ENCODE assay signal across 21 cellular contexts in genomic region chr4:183163135-183163534, GRCh38.
DNase-seq lines count a peak whose midpoint lies in the region; ATAC-seq, FAIRE-seq and TF ChIP-seq lines count a peak whose summit lies in the region.
"Had no signal": no experiment of that assay in that cellular context is flagged by ENCODE, and none has a peak within 500 bp of the region (broad histone marks: within the 10 kb centered on the region; RNA-seq: fewer than 3 reads in every experiment).

No MANE protein-coding gene starts in this region.

- peaks cover 3% of the 10 kb centered on the region; the same call in 1 of the 2 replicates for H4K20me1 ChIP-seq in K562 (replicated peaks; ENCODE audit: control insufficient read depth, insufficient read depth, low read length)

- BruUV-seq in Caco-2 (replicated peaks; lab: Mats Ljungman, UMichigan) (no TSS peak), K562 (replicated peaks; lab: Mats Ljungman, UMichigan) (no TSS peak)

- no peak for TF ChIP-seq EP300 in K562 (IDR thresholded peaks at IDR 0.05; ENCODE audit: low read length)

- peaks cover 64% of the 10 kb centered on the region for H3K4me1 Mint-ChIP-seq in Caco-2 (ENCODE audit: low read depth, unreplicated experiment)

- DNase-seq in Caco-2 (no peak), HTR-8/SVneo (ENCODE audit: insufficient read length, low spot score) (no peak), K562 (ENCODE audit: extremely low read depth in 1 of 4, low spot score in 3 of 4) (no peak), omental fat pad (ENCODE audit: low spot score) (no peak), DMS53 (lab: John Stamatoyannopoulos, UW) (no peak), COLO829 (ENCODE audit: low spot score) (no peak), cortex of kidney (lab: John Stamatoyannopoulos, UW) (no peak)
- DNase-seq: CD8-positive, alpha-beta T cell; DMS79; H7; KBM-7; NCI-H1105 treated with DMSO at 0.1 percent for 48 hours; NCI-H187 treated with DMSO at 0.1 percent for 48 hours; NCI-H526; PC-3; RPMI8226; SIG-M5 had no signal

- H3K27me3 ChIP-seq in Caco-2 (replicated peaks; ENCODE audit: control insufficient read depth, insufficient read depth, low read length): no peaks in the 10 kb centered on the region
- no peaks in the 10 kb centered on the region for H3K27me3 ChIP-seq in K562 (ENCODE audit: control insufficient read depth in 2 of 2, insufficient read depth in 2 of 2, low read length in 2 of 2)
- H3K27me3 ChIP-seq: BLaER1 treated with 17β-estradiol and CSF1 and Interleukin-3, amounts not matched to agents 10 nM and 100 nM had no signal

- H3K27ac ChIP-seq in K562 (ENCODE audit: extremely low read depth, low read depth, low read length): no peak overlapping the region
- H3K27ac ChIP-seq: BLaER1 treated with 17β-estradiol and CSF1 and Interleukin-3, amounts not matched to agents 10 nM and 100 nM had no signal

- H3K27ac Mint-ChIP-seq in Caco-2 (ENCODE audit: unreplicated experiment): peak overlapping the region; percentile 1
- H3K27ac Mint-ChIP-seq: CD8-positive, alpha-beta T cell had no signal

- in situ Hi-C loops in K562 (cut with MboI): no loop called here

- POLR2A ChIA-PET in Caco-2 (lab: Charles Lee) (no interaction called here), K562 (lab: Yijun Ruan, JAX) (no interaction called here)

- H3K4me3 Mint-ChIP-seq in Caco-2 (ENCODE audit: unreplicated experiment): no peak overlapping the region
- H3K4me3 Mint-ChIP-seq: CD8-positive, alpha-beta T cell had no signal

- TF ChIP-seq RAD21 in K562 (CRISPR knock-in tag; conservative IDR thresholded peaks at IDR 0.05 in 1 of 2, IDR thresholded peaks at IDR 0.05 in 1 of 2): no peak

- H3K4me2 ChIP-seq in K562 (ENCODE audit: insufficient read depth, low read length): no peak overlapping the region
- H3K4me2 ChIP-seq: BLaER1 treated with 17β-estradiol and CSF1 and Interleukin-3, amounts not matched to agents 10 nM and 100 nM had no signal

- peaks cover 19% of the 10 kb centered on the region for H3K36me3 Mint-ChIP-seq in Caco-2 (ENCODE audit: insufficient read depth, unreplicated experiment)
- H3K36me3 Mint-ChIP-seq: CD8-positive, alpha-beta T cell had no signal

- intact Hi-C loops in Caco-2 (cut with micrococcal nuclease; ENCODE audit: unreplicated experiment) (no loop called here), K562 (cut with micrococcal nuclease) (no loop called here)

- WGBS in K562 (ENCODE audit: insufficient coverage, low coverage, missing lambda C conversion rate): 58% methylated on average over 3 of the region's 3 CpGs

- H3K9me3 Mint-ChIP-seq in Caco-2 (ENCODE audit: unreplicated experiment): peaks cover 12% of the 10 kb centered on the region
- H3K9me3 Mint-ChIP-seq: CD8-positive, alpha-beta T cell had no signal

- TF ChIP-seq POLR2A in K562 (conservative IDR thresholded peaks at IDR 0.05): no peak

- H3K9me3 ChIP-seq in Caco-2 (no peaks in the 10 kb centered on the region), K562 (replicated peaks; ENCODE audit: control insufficient read depth, insufficient read depth, low read depth, low read length) (no peaks in the 10 kb centered on the region)
- H3K9me3 ChIP-seq: BLaER1 treated with 17β-estradiol and CSF1 and Interleukin-3, amounts not matched to agents 10 nM and 100 nM had no signal

- no peaks in the 10 kb centered on the region for H3K79me2 ChIP-seq in K562 (ENCODE audit: control insufficient read depth, insufficient read depth, low read length)

- ATAC-seq in K562 (no peak), omental fat pad (ENCODE audit: low FRiP score) (peak; percentile 43), HG02678 (IDR thresholded peaks at IDR 0.05; ENCODE audit: unreplicated experiment) (no peak)
- ATAC-seq: CD8-positive, alpha-beta T cell; PC-3; SK-N-SH treated with all-trans-retinoic acid at 6 μM for 48 hours had no signal

- H3K36me3 ChIP-seq in Caco-2 (ENCODE audit: control insufficient read depth, insufficient read depth, low read length) (no peaks in the 10 kb centered on the region), K562 (ENCODE audit: control insufficient read depth, insufficient read depth, low read length) (no peaks in the 10 kb centered on the region)
- H3K36me3 ChIP-seq: BLaER1 treated with 17β-estradiol and CSF1 and Interleukin-3, amounts not matched to agents 10 nM and 100 nM had no signal

- FAIRE-seq in HTR-8/SVneo (lab: Jason Lieb, UNC) (peak; percentile 49), K562 (lab: Jason Lieb, UNC) (no peak)
- FAIRE-seq: D721Med had no signal

- H3K4me3 ChIP-seq in Caco-2 (ENCODE audit: low read depth, low read length) (no peak overlapping the region), K562 (no peak overlapping the region)
- H3K4me3 ChIP-seq: BLaER1 treated with 17β-estradiol and CSF1 and Interleukin-3, amounts not matched to agents 10 nM and 100 nM had no signal

- no peaks in the 10 kb centered on the region for H3K9me1 ChIP-seq in K562 (ENCODE audit: control insufficient read depth, insufficient read depth, low read length)

- no peak overlapping the region for H3K9ac ChIP-seq in K562 (ENCODE audit: insufficient read depth in 1 of 2, low read depth in 2 of 2, low read length in 2 of 2)
- H3K9ac ChIP-seq: BLaER1 treated with 17β-estradiol and CSF1 and Interleukin-3, amounts not matched to agents 10 nM and 100 nM had no signal

- H3K4me1 ChIP-seq in Caco-2: peaks cover 52% of the 10 kb centered on the region
- H3K4me1 ChIP-seq in K562 (replicated peaks in 1 of 2; ENCODE audit: control insufficient read depth in 2 of 2, insufficient read depth in 2 of 2, low read length in 2 of 2): no peaks in the 10 kb centered on the region; a peak in 1 of 5 replicates

- CTCF ChIA-PET in Caco-2 (lab: Charles Lee) (no interaction called here), K562 (lab: Yijun Ruan, JAX; ENCODE audit: low intra/inter-chr PET ratio) (no interaction called here)

- TF ChIP-seq CTCF in Caco-2 (IDR thresholded peaks at IDR 0.05; ENCODE audit: insufficient read depth in 1 of 2, low read depth in 1 of 2, low read length in 1 of 2, severe bottlenecking in 1 of 2, unreplicated experiment in 1 of 2): no peak
- no peak for TF ChIP-seq CTCF in K562 (IDR thresholded peaks at IDR 0.05 in 2 of 3, conservative IDR thresholded peaks at IDR 0.05 in 1 of 3; ENCODE audit: insufficient read depth in 2 of 3, low read depth in 1 of 3, low read length in 3 of 3)
- TF ChIP-seq CTCF in omental fat pad (IDR thresholded peaks at IDR 0.05): no peak

- H3K27me3 Mint-ChIP-seq in Caco-2 (ENCODE audit: insufficient read depth, unreplicated experiment): no peaks in the 10 kb centered on the region

- H2AFZ ChIP-seq in K562 (ENCODE audit: low read depth, low read length): no peak overlapping the region

TF ChIP-seq in K562, 482 proteins besides CTCF, POLR2A, EP300 and RAD21:
- TF ChIP-seq PTRF (tag; IDR thresholded peaks at IDR 0.05) (no peak), ZBTB40 (IDR thresholded peaks at IDR 0.05) (0 out of 2 replicates have a peak, but pooled peaks have one; percentile 33), ZBTB40 (CRISPR knock-in tag; IDR thresholded peaks at IDR 0.05) (no peak)
